In genomic region chr5:132257131-132258101, GRCh38 we compare ENCODE assay signal across 8 cellular contexts. TPM values are rescaled to one million over a fixed set of nuclear protein-coding genes. Genes with fewer than 3 reads are reported as not detected.
A peak's percentile ranks its signal among the peaks of the same experiment; 100 is the strongest.
DNase-seq lines count a peak whose midpoint lies in the region; ATAC-seq, FAIRE-seq and TF ChIP-seq lines count a peak whose summit lies in the region.

Gene PDLIM4, plus strand, starts transcription at chr5:132257696. Its CDS starts 39 bp downstream, at chr5:132257735.

- H3K27ac ChIP-seq in A673 (ENCODE audit: low read depth, low read length, poor library complexity, severe bottlenecking) (no peak within 1 kb of the TSS), endothelial cell of umbilical vein (ENCODE audit: insufficient read depth, low read depth, low read length) (peak within 1 kb of the TSS; percentile 96), muscle layer of colon (ENCODE audit: low read depth, low read length) (peak within 1 kb of the TSS; percentile 98)

- peak within 1 kb of the TSS; percentile 75 for H3K4me2 ChIP-seq in endothelial cell of umbilical vein (ENCODE audit: insufficient read depth, low read length)

- intact Hi-C loops in A673 (cut with micrococcal nuclease; ENCODE audit: unreplicated experiment) (no loop called here), endothelial cell of umbilical vein (cut with micrococcal nuclease) (loop anchor here (1.0 kb wide), 3 partner anchors 19 to 38 kb away; partner anchors contain the start of gene P4HA2)

- peaks cover 16% of the 10 kb centered on the region for H3K4me1 ChIP-seq in A673 (ENCODE audit: insufficient read depth, low read length, poor library complexity, severe bottlenecking)
- peaks cover 42% of the 10 kb centered on the region for H3K4me1 ChIP-seq in endothelial cell of umbilical vein (ENCODE audit: control insufficient read depth, extremely low read depth, insufficient read depth, low read length)
- peaks cover 57% of the 10 kb centered on the region for H3K4me1 ChIP-seq in muscle layer of colon (ENCODE audit: insufficient read depth, low read length)

- POLR2A ChIA-PET in A673 (lab: Charles Lee; ENCODE audit: low non-redundant PET): no interaction called here
- POLR2A ChIA-PET in endothelial cell of umbilical vein (lab: Charles Lee): no interaction called here

- BruUV-seq in A673 (replicated peaks; lab: Mats Ljungman, UMichigan): no TSS peak
- BruUV-seq in endothelial cell of umbilical vein (replicated peaks; lab: Mats Ljungman, UMichigan): TSS peak; percentile 53

- H2AFZ ChIP-seq in endothelial cell of umbilical vein (ENCODE audit: low read depth, low read length): peak within 1 kb of the TSS; percentile 87

- peak within 1 kb of the TSS; percentile 53 for H3K4me3 ChIP-seq in A673 (ENCODE audit: low read depth, low read length, poor library complexity, severe bottlenecking)
- peak within 1 kb of the TSS; percentile 59 to 78 (median 78) for H3K4me3 ChIP-seq in endothelial cell of umbilical vein (replicated peaks in 1 of 3; ENCODE audit: insufficient read depth in 1 of 3, low read depth in 1 of 3, low read length in 3 of 3)
- H3K4me3 ChIP-seq in muscle layer of colon (ENCODE audit: low read depth in 1 of 2, low read length in 2 of 2): peak within 1 kb of the TSS; percentile 86 to 88

- H3K9me3 ChIP-seq in A673 (ENCODE audit: low read depth, low read length, poor library complexity, severe bottlenecking) (no peaks in the 10 kb centered on the region), endothelial cell of umbilical vein (replicated peaks; ENCODE audit: control insufficient read depth, insufficient read depth, low read length) (no peaks in the 10 kb centered on the region), muscle layer of colon (ENCODE audit: low read length) (no peaks in the 10 kb centered on the region)

- CTCF ChIA-PET in A673 (lab: Charles Lee): no interaction called here
- CTCF ChIA-PET in endothelial cell of umbilical vein (lab: Charles Lee): interaction anchor here (0.7 to 1.7 kb wide), 2 partner anchors 19 to 37 kb away, joined by 5 to 10 read pairs; partner anchors contain the start of gene SLC22A4

- peak; percentile 67 for FAIRE-seq in endothelial cell of umbilical vein (lab: Jason Lieb, UNC)

- H3K9ac ChIP-seq in endothelial cell of umbilical vein (replicated peaks; ENCODE audit: extremely low read depth, insufficient read depth, low read length): peak within 1 kb of the TSS; percentile 96
- H3K9ac ChIP-seq in muscle layer of colon (ENCODE audit: low read length): peak within 1 kb of the TSS; percentile 99

- H3K27me3 ChIP-seq in A673 (replicated peaks; ENCODE audit: insufficient read depth, low read depth, low read length, poor library complexity) (no peaks in the 10 kb centered on the region), endothelial cell of umbilical vein (ENCODE audit: control insufficient read depth in 2 of 2, insufficient read depth in 2 of 2, low read length in 2 of 2) (no peaks in the 10 kb centered on the region), muscle layer of colon (ENCODE audit: control insufficient read depth in 1 of 2, insufficient read depth in 2 of 2, low read length in 2 of 2) (no peaks in the 10 kb centered on the region)

- ATAC-seq in HG02938 (IDR thresholded peaks at IDR 0.05; ENCODE audit: unreplicated experiment) (no peak), HG03196 (IDR thresholded peaks at IDR 0.05; ENCODE audit: unreplicated experiment) (no peak)

- DNase-seq in A673 (ENCODE audit: low spot score) (peak; percentile 29), NCI-H2227 (lab: John Stamatoyannopoulos, UW; ENCODE audit: unreplicated experiment) (peak; percentile 69), endothelial cell of umbilical vein (ENCODE audit: low read depth, low spot score) (peak; percentile 62), RKO (ENCODE audit: low spot score) (no peak), NCI-H2171 (lab: John Stamatoyannopoulos, UW) (no peak)

- H4K20me1 ChIP-seq in endothelial cell of umbilical vein (replicated peaks; ENCODE audit: control insufficient read depth, extremely low read depth, insufficient read depth, low read length): no peaks in the 10 kb centered on the region

- H3K9me1 ChIP-seq in endothelial cell of umbilical vein (replicated peaks; ENCODE audit: control insufficient read depth, extremely low read depth, insufficient read depth, low read length): no peaks in the 10 kb centered on the region

- H3K36me3 ChIP-seq in A673 (ENCODE audit: insufficient read depth, low read length, poor library complexity, severe bottlenecking) (no peaks in the 10 kb centered on the region), endothelial cell of umbilical vein (ENCODE audit: control insufficient read depth in 2 of 2, extremely low read depth in 1 of 2, insufficient read depth in 2 of 2, low read length in 2 of 2) (peaks cover 2% of the 10 kb centered on the region in 2 experiments), muscle layer of colon (ENCODE audit: insufficient read depth, low read length) (peaks cover 22% of the 10 kb centered on the region)

- peak; percentile 80 for TF ChIP-seq POLR2A in endothelial cell of umbilical vein (IDR thresholded peaks at IDR 0.05; ENCODE audit: low read depth, low read length)

- peaks cover 41% of the 10 kb centered on the region for H3K79me2 ChIP-seq in endothelial cell of umbilical vein (ENCODE audit: control insufficient read depth, insufficient read depth, low read length)

- dilution Hi-C loops in endothelial cell of umbilical vein (cut with MboI; ENCODE audit: extremely low pct_ligation_motif_present, low sequenced_read_pairs): no loop called here

- TF ChIP-seq CTCF in A673 (conservative IDR thresholded peaks at IDR 0.05; ENCODE audit: low read depth, low read length) (no peak), endothelial cell of umbilical vein (IDR thresholded peaks at IDR 0.05; ENCODE audit: extremely low read depth in 1 of 2, insufficient read depth in 1 of 2, low read depth in 1 of 2, low read length in 2 of 2) (no peak)

TF ChIP-seq in endothelial cell of umbilical vein, 7 proteins besides CTCF, POLR2A, EP300 and RAD21:
- TF ChIP-seq POLR2AphosphoS5 (IDR thresholded peaks at IDR 0.05; ENCODE audit: insufficient read depth, low read depth, low read length): peak; percentile 60
- no peak for TF ChIP-seq MAX (IDR thresholded peaks at IDR 0.05; ENCODE audit: insufficient read depth, insufficient read length)

RNA-seq across cellular contexts. Expression of gene PDLIM4, which starts in this region (rescaled TPM):
- total RNA-seq in A673 (2021) (6.0 and 8.9 TPM in 2 replicates), endothelial cell of umbilical vein (65.7 and 69.8 TPM in 2 replicates)
- polyA plus RNA-seq in endothelial cell of umbilical vein: 112 and 193 TPM in 2 replicates
- polyA plus RNA-seq in endothelial cell of umbilical vein (2011; cell fraction: cytosol; rRNA removed): 94.1 and 114 TPM in 2 replicates
- polyA plus RNA-seq in endothelial cell of umbilical vein (2011; cell fraction: nucleus; rRNA removed): 80.4 and 107 TPM in 2 replicates
- polyA plus RNA-seq in endothelial cell of umbilical vein (2012): 68.2 and 80.0 TPM in 2 replicates
- 33.7 and 46.4 TPM in 2 replicates for polyA minus RNA-seq in endothelial cell of umbilical vein
- not detected for polyA minus RNA-seq in endothelial cell of umbilical vein (2011; cell fraction: cytosol; rRNA and poly(A)+ RNA removed)
- polyA minus RNA-seq in endothelial cell of umbilical vein (2011; cell fraction: nucleus; rRNA and poly(A)+ RNA removed): 27.0 and 33.2 TPM in 2 replicates

Comparison
In these comparisons a context has a peak if more than half of its experiments do, and no peak if none do; other contexts are left out.
1. DNase-seq: peak in A673 (single experiment), NCI-H2227 (single experiment) and endothelial cell of umbilical vein (single experiment); none in RKO (single experiment) and NCI-H2171 (single experiment).
2. Peak in every context shown above with its lines, with median percentiles within 50 percentile points of each other: H3K4me3 ChIP-seq.